ENCODE assay signal across 20 cellular contexts in the genomic region with DNA sequence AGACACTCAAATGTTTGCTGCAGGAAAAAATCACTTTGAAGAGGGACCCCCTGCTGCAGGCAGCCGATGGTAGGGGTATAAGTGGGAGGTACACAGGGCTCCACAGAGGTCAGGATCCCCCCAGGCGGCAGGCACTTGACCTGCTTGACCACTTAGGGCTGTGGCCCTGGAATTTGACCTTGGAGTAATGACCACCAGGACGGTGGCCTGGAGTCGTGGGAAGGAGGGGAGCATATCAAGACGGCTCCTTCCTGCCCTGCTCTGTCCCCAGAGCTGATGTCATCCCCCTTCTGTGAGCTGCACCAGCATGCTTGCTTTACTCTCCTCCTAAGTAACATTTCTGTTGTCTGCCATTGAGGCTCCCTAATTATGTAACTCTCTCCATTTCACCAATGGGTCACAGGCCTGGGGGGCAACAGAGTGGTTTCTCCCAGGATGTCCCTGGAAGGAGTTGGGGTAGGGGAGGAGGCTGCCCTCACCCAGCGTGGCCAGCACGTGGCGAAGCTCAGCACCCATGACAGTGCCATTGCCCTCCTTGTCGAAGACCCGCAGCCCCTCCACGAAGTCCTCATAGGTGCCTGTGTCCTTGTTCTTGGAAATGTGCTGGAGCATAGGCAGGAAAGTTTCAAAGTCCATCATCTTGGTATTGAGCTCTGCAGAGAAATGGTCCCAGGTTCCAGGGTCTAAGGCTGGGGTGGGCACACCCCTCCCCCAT. TPM values are rescaled to one million over a fixed set of nuclear protein-coding genes. Genes with fewer than 3 reads are reported as not detected.
DNase-seq lines count a peak whose midpoint lies in the region; ATAC-seq and TF ChIP-seq lines count a peak whose summit lies in the region.
"Had no signal": no experiment of that assay in that cellular context is flagged by ENCODE, and none has a peak within 500 bp of the region (broad histone marks: within the 10 kb centered on the region; RNA-seq: fewer than 3 reads in every experiment).

No MANE protein-coding gene starts in this region.

- ATAC-seq in WTC11 (no peak), right lobe of liver (peak in 1 of 4 donors; percentile 22), HG03039 (IDR thresholded peaks at IDR 0.05; ENCODE audit: unreplicated experiment) (no peak), HG03175 (IDR thresholded peaks at IDR 0.05; ENCODE audit: unreplicated experiment) (no peak)
- ATAC-seq: body of pancreas; stimulated activated naive CD8-positive, alpha-beta T cell treated with anti-CD3 and anti-CD28 coated beads, Interleukin-15, Interleukin-2, amounts not matched to agents 100 U/mL and 50 U/mL, for 24 hours had no signal

- POLR2A ChIA-PET in WTC11 (lab: Charles Lee) = no interaction called here

- H3K4me1 ChIP-seq in right lobe of liver = no peaks in the 10 kb centered on the region
- peaks cover 19 to 65% (median 47%) of the 10 kb centered on the region in 3 donors for H3K4me1 ChIP-seq in skeletal muscle tissue (ENCODE audit: control insufficient read depth in 3 of 3, insufficient read depth in 3 of 3, low read length in 3 of 3)

- DNase-seq in activated CD8-positive, alpha-beta memory T cell treated with anti-CD3 and anti-CD28 coated beads, Interleukin-2, amount 50 U/mL, for 4 hours = peak; percentile 1
- DNase-seq in activated CD8-positive, alpha-beta memory T cell treated with anti-CD3 and anti-CD28 coated beads for 24 hours = no peak
- DNase-seq in WTC11 (ENCODE audit: low spot score) = peak; percentile 8
- peak; percentile 11 to 31 (median 30) for DNase-seq in right lobe of liver
- DNase-seq in SKM-1 (lab: John Stamatoyannopoulos, UW; ENCODE audit: unreplicated experiment) = no peak
- DNase-seq: activated CD4-positive, alpha-beta T cell treated with anti-CD3 and anti-CD28 coated beads, Interleukin-2, amount 50 U/mL, for 1 hour; activated T-cell treated with anti-CD3 and anti-CD28 coated beads for 4 hours; EL; KBM-7; NCI-H1930; NCI-H510A treated with DMSO at 0.1 percent for 48 hours; stimulated activated naive CD8-positive, alpha-beta T cell treated with anti-CD3 and anti-CD28 coated beads, Interleukin-15, Interleukin-2, amounts not matched to agents 100 U/mL and 50 U/mL, for 24 hours had no signal

- H3K27me3 ChIP-seq in right lobe of liver (no peaks in the 10 kb centered on the region), skeletal muscle tissue (ENCODE audit: control insufficient read depth in 3 of 3, insufficient read depth in 3 of 3, low read length in 3 of 3) (peaks cover 0 to 3% (median 0%) of the 10 kb centered on the region in 3 donors)
- H3K27me3 ChIP-seq: BLaER1 treated with 17β-estradiol and CSF1 and Interleukin-3, amounts not matched to agents 10 nM and 100 nM; body of pancreas had no signal

- no peaks in the 10 kb centered on the region for H3K4me1 Mint-ChIP-seq in WTC11
- H3K4me1 Mint-ChIP-seq: activated naive CD4-positive, alpha-beta T cell treated with anti-CD3 and anti-CD28 coated beads, Interleukin-2, amount 50 U/mL, for 24 hours had no signal

- H3K27ac Mint-ChIP-seq in WTC11 = no peak overlapping the region
- H3K27ac Mint-ChIP-seq: activated naive CD4-positive, alpha-beta T cell treated with anti-CD3 and anti-CD28 coated beads, Interleukin-2, amount 50 U/mL, for 24 hours had no signal

- no peaks in the 10 kb centered on the region for H3K9me3 ChIP-seq in right lobe of liver
- H3K9me3 ChIP-seq in skeletal muscle tissue (ENCODE audit: control insufficient read depth in 3 of 3, low read length in 3 of 3) = no peaks in the 10 kb centered on the region
- H3K9me3 ChIP-seq: BLaER1 treated with 17β-estradiol and CSF1 and Interleukin-3, amounts not matched to agents 10 nM and 100 nM; body of pancreas had no signal

- no peak for TF ChIP-seq CTCF in WTC11 (IDR thresholded peaks at IDR 0.05)
- no peak for TF ChIP-seq CTCF in right lobe of liver (IDR thresholded peaks at IDR 0.05)

- H3K9ac ChIP-seq in skeletal muscle tissue (ENCODE audit: low read depth in 1 of 3, low read length in 3 of 3) = peak overlapping the region in 2 of 3 donors; percentile 8 to 99
- H3K9ac ChIP-seq: BLaER1 treated with 17β-estradiol and CSF1 and Interleukin-3, amounts not matched to agents 10 nM and 100 nM had no signal

- intact Hi-C loops in right lobe of liver (cut with DNase I) = loop anchor here in 1 of 2 donors (10.0 kb wide), 1 partner anchor 46 kb away; no protein-coding TSS in a partner anchor

- H3K27ac ChIP-seq in right lobe of liver (no peak overlapping the region), skeletal muscle tissue (ENCODE audit: low read depth, low read length) (peak overlapping the region; percentile 92)
- H3K27ac ChIP-seq: BLaER1 treated with 17β-estradiol and CSF1 and Interleukin-3, amounts not matched to agents 10 nM and 100 nM; body of pancreas; coronary artery; RWPE1 had no signal

- 69% methylated on average over 9 of the region's 11 CpGs for WGBS in right lobe of liver (ENCODE audit: insufficient coverage, low coverage, low lambda C conversion rate, missing lambda C conversion rate)

- no peaks in the 10 kb centered on the region for H3K36me3 Mint-ChIP-seq in WTC11
- H3K36me3 Mint-ChIP-seq: activated naive CD4-positive, alpha-beta T cell treated with anti-CD3 and anti-CD28 coated beads, Interleukin-2, amount 50 U/mL, for 24 hours had no signal

- CTCF ChIA-PET in WTC11 (lab: Charles Lee) = interaction anchor here (1.0 to 2.2 kb wide), 7 partner anchors 9 to 395 kb away, joined by 3 to 12 read pairs (median 5); a partner anchor contains a TSS

- no peak overlapping the region for H3K4me3 Mint-ChIP-seq in WTC11
- H3K4me3 Mint-ChIP-seq: activated naive CD4-positive, alpha-beta T cell treated with anti-CD3 and anti-CD28 coated beads, Interleukin-2, amount 50 U/mL, for 24 hours had no signal

- no peak for TF ChIP-seq POLR2A in right lobe of liver (IDR thresholded peaks at IDR 0.05)

- H3K9me3 Mint-ChIP-seq in WTC11 = no peaks in the 10 kb centered on the region
- H3K9me3 Mint-ChIP-seq: activated naive CD4-positive, alpha-beta T cell treated with anti-CD3 and anti-CD28 coated beads, Interleukin-2, amount 50 U/mL, for 24 hours had no signal

- no peaks in the 10 kb centered on the region for H3K36me3 ChIP-seq in right lobe of liver
- peaks cover 0 to 56% (median 15%) of the 10 kb centered on the region in 3 donors for H3K36me3 ChIP-seq in skeletal muscle tissue (ENCODE audit: control insufficient read depth in 3 of 3, insufficient read depth in 3 of 3, low read length in 3 of 3)
- H3K36me3 ChIP-seq: BLaER1 treated with 17β-estradiol and CSF1 and Interleukin-3, amounts not matched to agents 10 nM and 100 nM had no signal

- H3K4me3 ChIP-seq in right lobe of liver (no peak overlapping the region), skeletal muscle tissue (ENCODE audit: low read length in 3 of 3) (peak overlapping the region; percentile 12 to 96 (median 23))
- H3K4me3 ChIP-seq: BLaER1 treated with 17β-estradiol and CSF1 and Interleukin-3, amounts not matched to agents 10 nM and 100 nM; body of pancreas; coronary artery had no signal

- peaks cover 3% of the 10 kb centered on the region; the same call in 1 of the 2 replicates for H3K27me3 Mint-ChIP-seq in WTC11 (ENCODE audit: low read depth)

TF ChIP-seq in WTC11, 78 proteins besides CTCF, POLR2A, EP300 and RAD21 (continues in another document):
- no peak for TF ChIP-seq OVOL2 (CRISPR knock-in tag; IDR thresholded peaks at IDR 0.05; ENCODE audit: borderline replicate concordance)
- no peak for TF ChIP-seq CBFB (CRISPR knock-in tag; IDR thresholded peaks at IDR 0.05; ENCODE audit: low read depth)
- TF ChIP-seq, protein P1, sequence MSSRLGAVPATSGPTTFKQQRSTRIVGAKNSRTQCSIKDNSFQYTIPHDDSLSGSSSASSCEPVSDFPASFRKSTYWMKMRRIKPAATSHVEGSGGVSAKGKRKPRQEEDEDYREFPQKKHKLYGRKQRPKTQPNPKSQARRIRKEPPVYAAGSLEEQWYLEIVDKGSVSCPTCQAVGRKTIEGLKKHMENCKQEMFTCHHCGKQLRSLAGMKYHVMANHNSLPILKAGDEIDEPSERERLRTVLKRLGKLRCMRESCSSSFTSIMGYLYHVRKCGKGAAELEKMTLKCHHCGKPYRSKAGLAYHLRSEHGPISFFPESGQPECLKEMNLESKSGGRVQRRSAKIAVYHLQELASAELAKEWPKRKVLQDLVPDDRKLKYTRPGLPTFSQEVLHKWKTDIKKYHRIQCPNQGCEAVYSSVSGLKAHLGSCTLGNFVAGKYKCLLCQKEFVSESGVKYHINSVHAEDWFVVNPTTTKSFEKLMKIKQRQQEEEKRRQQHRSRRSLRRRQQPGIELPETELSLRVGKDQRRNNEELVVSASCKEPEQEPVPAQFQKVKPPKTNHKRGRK (CRISPR knock-in tag; IDR thresholded peaks at IDR 0.05; ENCODE audit: borderline replicate concordance) = no peak
- no peak for TF ChIP-seq HMGA2 (CRISPR knock-in tag; IDR thresholded peaks at IDR 0.05)
- no peak for TF ChIP-seq NR3C1 (CRISPR knock-in tag; conservative IDR thresholded peaks at IDR 0.05; ENCODE audit: low read depth)
- no peak for TF ChIP-seq ZNF416 (CRISPR knock-in tag; IDR thresholded peaks at IDR 0.05)
- TF ChIP-seq CREB1 (CRISPR knock-in tag; IDR thresholded peaks at IDR 0.05) = no peak
- TF ChIP-seq, protein P2, sequence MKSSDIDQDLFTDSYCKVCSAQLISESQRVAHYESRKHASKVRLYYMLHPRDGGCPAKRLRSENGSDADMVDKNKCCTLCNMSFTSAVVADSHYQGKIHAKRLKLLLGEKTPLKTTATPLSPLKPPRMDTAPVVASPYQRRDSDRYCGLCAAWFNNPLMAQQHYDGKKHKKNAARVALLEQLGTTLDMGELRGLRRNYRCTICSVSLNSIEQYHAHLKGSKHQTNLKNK (CRISPR knock-in tag; IDR thresholded peaks at IDR 0.05) = no peak

RNA-seq across cellular contexts. Expression of a gene that starts 4.1 kb away (rescaled TPM):
- 0.31 TPM in 1 of 3 replicates, not detected in the others for total RNA-seq in WTC11 (2021)
- 1 to 10 TPM in 3 of 6 experiments, under 1 TPM in 3; 0.37 to 2.0 (median 1.00) TPM for total RNA-seq in right lobe of liver
- 53.2 TPM for total RNA-seq in skeletal muscle tissue

RNA-seq across cellular contexts. Expression of a gene that starts 18.4 kb away (rescaled TPM):
- total RNA-seq in WTC11 (2021) = 4.0 to 12.0 TPM (median 5.6 TPM) in 3 replicates
- 10 to 100 TPM in 5 of 6 experiments, 1 to 10 TPM in 1; 6.1 to 32.5 (median 16.0) TPM for total RNA-seq in right lobe of liver
- total RNA-seq in skeletal muscle tissue = 9.4 TPM

Comparison
In these comparisons a context has a peak if more than half of its experiments do, and no peak if none do; other contexts are left out.
1. DNase-seq: peak in activated CD8-positive, alpha-beta memory T cell treated with anti-CD3 and anti-CD28 coated beads, Interleukin-2, amount 50 U/mL, for 4 hours (single experiment), WTC11 (single experiment) and right lobe of liver (3 of 3); none in activated CD8-positive, alpha-beta memory T cell treated with anti-CD3 and anti-CD28 coated beads for 24 hours (single experiment) and SKM-1 (single experiment).
2. H3K4me3 ChIP-seq: peak in skeletal muscle tissue (3 of 3); none in right lobe of liver (0 of 3).
3. RNA of a gene that starts 4.1 kb away (total RNA-seq): 53.2 TPM in skeletal muscle tissue (single experiment); 0.37 to 2.0 TPM in right lobe of liver and 0.31 TPM in WTC11; every median in the first group is over 10 times any median in the second.